ENCODE assay signal across 8 cellular contexts in the genomic region with DNA sequence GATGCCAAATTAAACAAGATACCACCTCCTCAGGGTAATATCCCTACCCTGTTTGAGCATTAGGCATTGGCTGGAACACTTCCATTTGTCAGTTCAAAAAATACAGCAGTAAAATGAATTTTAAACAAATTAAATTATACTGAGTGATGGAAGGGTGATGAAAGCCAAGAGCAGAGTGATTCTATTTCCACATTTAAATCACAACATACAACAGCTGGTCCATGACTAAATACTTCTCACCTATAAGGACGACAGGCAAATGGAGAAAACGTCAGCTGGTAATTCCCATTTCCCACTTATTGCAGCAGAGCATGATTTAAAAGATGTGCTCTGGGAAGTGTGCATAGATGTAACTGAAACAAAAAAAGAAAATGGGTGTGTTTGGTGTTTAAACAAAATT.
"Had no signal": no experiment of that assay in that cellular context is flagged by ENCODE, and none has a peak within 500 bp of the region (broad histone marks: within the 10 kb centered on the region; RNA-seq: fewer than 3 reads in every experiment).

No MANE protein-coding gene starts in this region.

- H3K4me3 ChIP-seq: GM12878 had no signal

- DNase-seq: GDM1, GF-D8 had no signal

- ATAC-seq: GM12878 had no signal

- FAIRE-seq: G401.6, GM12878, GM12891, GM12892, GM18507, GM19239 had no signal
